26 cellular contexts compared by ENCODE assay signal in genomic region chr2:44369392-44369791, GRCh38. TPM values are rescaled to one million over a fixed set of nuclear protein-coding genes. Genes with fewer than 3 reads are reported as not detected.
DNase-seq lines count a peak whose midpoint lies in the region; ATAC-seq, FAIRE-seq and TF ChIP-seq lines count a peak whose summit lies in the region.
"Had no signal": no experiment of that assay in that cellular context is flagged by ENCODE, and none has a peak within 500 bp of the region (broad histone marks: within the 10 kb centered on the region; RNA-seq: fewer than 3 reads in every experiment).

No MANE protein-coding gene starts in this region.

- H3K36me3 ChIP-seq in Loucy (ENCODE audit: insufficient read depth, low read length) (no peaks in the 10 kb centered on the region), GM12878 (ENCODE audit: control insufficient read depth in 2 of 2, insufficient read depth in 2 of 2, low read length in 1 of 2) (no peaks in the 10 kb centered on the region)
- H3K36me3 ChIP-seq: BE2C had no signal

- H3F3A ChIP-seq in Loucy (ENCODE audit: low read depth), result no peaks in the 10 kb centered on the region

- TF ChIP-seq CTCF in A549 (IDR thresholded peaks at IDR 0.05) (no peak), Loucy (conservative IDR thresholded peaks at IDR 0.05; ENCODE audit: low read length) (no peak), GM12878 (IDR thresholded peaks at IDR 0.05 in 2 of 3, conservative IDR thresholded peaks at IDR 0.05 in 1 of 3; ENCODE audit: control insufficient read depth in 2 of 3, extremely low read depth in 1 of 3, insufficient read depth in 1 of 3, low read depth in 3 of 3, low read length in 3 of 3) (no peak)

- H3K27me3 Mint-ChIP-seq in activated naive CD8-positive, alpha-beta T cell treated with anti-CD3 and anti-CD28 coated beads, Interleukin-2, amount 50 U/mL, for 24 hours, result no peaks in the 10 kb centered on the region
- H3K27me3 Mint-ChIP-seq: CD4-positive, alpha-beta memory T cell; CD4-positive, CD25-positive, alpha-beta regulatory T cell; CD8-positive, alpha-beta memory T cell had no signal

- no peak overlapping the region for H3K4me3 Mint-ChIP-seq in activated naive CD8-positive, alpha-beta T cell treated with anti-CD3 and anti-CD28 coated beads, Interleukin-2, amount 50 U/mL, for 24 hours
- H3K4me3 Mint-ChIP-seq: CD14-positive monocyte; CD4-positive, alpha-beta memory T cell; CD4-positive, CD25-positive, alpha-beta regulatory T cell; CD8-positive, alpha-beta memory T cell had no signal

- H3K9me2 ChIP-seq in Loucy (replicated peaks; ENCODE audit: low read depth, low read length), result no peaks in the 10 kb centered on the region

- TF ChIP-seq POLR2A in A549 (IDR thresholded peaks at IDR 0.05; ENCODE audit: low read length) (no peak), GM12878 (IDR thresholded peaks at IDR 0.05; ENCODE audit: low read depth, low read length) (no peak)

- SMC1A ChIA-PET in GM12878 (lab: Charles Lee; ENCODE audit: uncharacterized antibody, unreplicated experiment), result interaction anchor here (0.5 to 1.3 kb wide), 4 partner anchors 20 to 281 kb away, joined by 3 to 4 read pairs (median 3); no protein-coding TSS in a partner anchor

- H3K27ac ChIP-seq in A549 (no peak overlapping the region), GM12878 (ENCODE audit: control insufficient read depth, insufficient read depth) (no peak overlapping the region)
- H3K27ac ChIP-seq: BLaER1 had no signal

- H3K4me1 ChIP-seq in A549 (no peaks in the 10 kb centered on the region), Loucy (ENCODE audit: insufficient read depth, low read length, poor library complexity, severe bottlenecking) (peaks cover 8% of the 10 kb centered on the region), GM12878 (ENCODE audit: control insufficient read depth, insufficient read depth, low read length) (no peaks in the 10 kb centered on the region)
- H3K4me1 ChIP-seq: BE2C, BLaER1 had no signal

- no peaks in the 10 kb centered on the region for H4K20me1 ChIP-seq in Loucy (ENCODE audit: insufficient read depth, low read length, poor library complexity, severe bottlenecking)
- no peaks in the 10 kb centered on the region for H4K20me1 ChIP-seq in GM12878 (ENCODE audit: control insufficient read depth, insufficient read depth)

- no peak for ATAC-seq in A549
- ATAC-seq in GM12878, result peak; percentile 46
- ATAC-seq in activated naive CD8-positive, alpha-beta T cell treated with anti-CD3 and anti-CD28 coated beads, Interleukin-2, amount 50 U/mL, for 24 hours, result no peak
- no peak for ATAC-seq in HG03196 (IDR thresholded peaks at IDR 0.05; ENCODE audit: unreplicated experiment)

- no peaks in the 10 kb centered on the region for H3K27me3 ChIP-seq in Loucy (ENCODE audit: insufficient read depth, low read length, poor library complexity, severe bottlenecking)
- H3K27me3 ChIP-seq in GM12878 (replicated peaks in 1 of 2; ENCODE audit: control insufficient read depth in 2 of 2, insufficient read depth in 2 of 2, low read length in 1 of 2), result no peaks in the 10 kb centered on the region
- H3K27me3 ChIP-seq: BE2C, BLaER1 had no signal

- no peak for TF ChIP-seq RAD21 in A549 (conservative IDR thresholded peaks at IDR 0.05 in 1 of 2, IDR thresholded peaks at IDR 0.05 in 1 of 2)
- TF ChIP-seq RAD21 in GM12878 (IDR thresholded peaks at IDR 0.05; ENCODE audit: insufficient read depth, low read depth, low read length), result no peak

- intact Hi-C loops in GM12878 (cut with micrococcal nuclease; ENCODE audit: unreplicated experiment), result no loop called here

- H3K9ac ChIP-seq in Loucy (ENCODE audit: low read depth, low read length, poor library complexity, severe bottlenecking) (no peak overlapping the region), GM12878 (ENCODE audit: control insufficient read depth, insufficient read depth, low read length) (no peak overlapping the region)
- H3K9ac ChIP-seq: BLaER1 had no signal

- H3K9me3 ChIP-seq in A549, result no peaks in the 10 kb centered on the region
- no peaks in the 10 kb centered on the region for H3K9me3 ChIP-seq in Loucy (ENCODE audit: insufficient read depth, low read depth, low read length)
- no peaks in the 10 kb centered on the region for H3K9me3 ChIP-seq in GM12878 (replicated peaks; ENCODE audit: control insufficient read depth, insufficient read depth, low read length)
- H3K9me3 ChIP-seq: BE2C had no signal

- H3K4me3 ChIP-seq in A549 (no peak overlapping the region), Loucy (ENCODE audit: low read length, poor library complexity, severe bottlenecking) (no peak overlapping the region), GM12878 (no peak overlapping the region)
- H3K4me3 ChIP-seq: BLaER1 had no signal

- no peak overlapping the region for H3K27ac Mint-ChIP-seq in activated naive CD8-positive, alpha-beta T cell treated with anti-CD3 and anti-CD28 coated beads, Interleukin-2, amount 50 U/mL, for 24 hours
- H3K27ac Mint-ChIP-seq: CD14-positive monocyte; CD4-positive, alpha-beta memory T cell; CD4-positive, CD25-positive, alpha-beta regulatory T cell; CD8-positive, alpha-beta memory T cell had no signal

- no peak overlapping the region for H3K4me2 ChIP-seq in A549
- H3K4me2 ChIP-seq in Loucy (ENCODE audit: low read depth, low read length, poor library complexity, severe bottlenecking), result peak overlapping the region; percentile 1
- no peak overlapping the region for H3K4me2 ChIP-seq in GM12878 (ENCODE audit: control insufficient read depth, insufficient read depth)
- H3K4me2 ChIP-seq: BLaER1 had no signal

- POLR2A ChIA-PET in A549 (lab: Yijun Ruan, JAX), result interaction anchor here (2.8 kb wide), 1 partner anchor 7 kb away, joined by 7 read pairs; the partner anchor contains the start of genes CAMKMT and PREPL
- POLR2A ChIA-PET in GM12878 (lab: Charles Lee), result interaction anchor here (1.7 kb wide), 1 partner anchor 12 kb away, joined by 3 read pairs; no protein-coding TSS in a partner anchor

- FAIRE-seq in A549 (lab: Jason Lieb, UNC) (peak; percentile 76), GM18507 (lab: Jason Lieb, UNC) (peak; percentile 21), GM12878 (lab: Jason Lieb, UNC) (no peak)
- FAIRE-seq: A204.1, GM12891 had no signal

- DNase-seq in A549 (ENCODE audit: low read depth in 1 of 2, low spot score in 1 of 2), result no peak
- DNase-seq in GM18507 (ENCODE audit: extremely low spot score, insufficient read length, low read depth), result no peak
- DNase-seq in GM12878 (ENCODE audit: low read depth, low spot score), result no peak
- no peak for DNase-seq in HCEC 1CT
- no peak for DNase-seq in activated naive CD8-positive, alpha-beta T cell treated with anti-CD3 and anti-CD28 coated beads, Interleukin-2, amount 50 U/mL, for 24 hours
- DNase-seq in AG08396 (ENCODE audit: low spot score), result no peak
- DNase-seq: 8988T; BE2C; C1 segment of cervical spinal cord; CD4-positive, alpha-beta memory T cell; CD4-positive, CD25-positive, alpha-beta regulatory T cell; CD8-positive, alpha-beta memory T cell; COR-L47; DMS 273 treated with DMSO at 0.1 percent for 48 hours; DMS153; DMS53; DMS79; DND-41; EL; GDM1 had no signal

- H3K4me1 Mint-ChIP-seq in activated naive CD8-positive, alpha-beta T cell treated with anti-CD3 and anti-CD28 coated beads, Interleukin-2, amount 50 U/mL, for 24 hours, result peaks cover 11% of the 10 kb centered on the region
- H3K4me1 Mint-ChIP-seq: CD14-positive monocyte had no signal

- H3K79me2 ChIP-seq in Loucy (ENCODE audit: insufficient read depth, low read length), result 0 out of 2 replicates have a peak, but pooled peaks cover 3% of the 10 kb centered on the region
- H3K79me2 ChIP-seq in GM12878 (ENCODE audit: control insufficient read depth, insufficient read depth, low read length), result peaks cover 7% of the 10 kb centered on the region

- CTCF ChIA-PET in A549 (lab: Yijun Ruan, JAX), result interaction anchor here (0.8 kb wide), 1 partner anchor 27 kb away, joined by 3 read pairs; no protein-coding TSS in a partner anchor
- CTCF ChIA-PET in GM12878 (lab: Yijun Ruan, JAX), result interaction anchor here (0.5 to 2.0 kb wide), 6 partner anchors 9 to 420 kb away, joined by 3 to 11 read pairs (median 6); no protein-coding TSS in a partner anchor

- H3K9me3 Mint-ChIP-seq in activated naive CD8-positive, alpha-beta T cell treated with anti-CD3 and anti-CD28 coated beads, Interleukin-2, amount 50 U/mL, for 24 hours, result no peaks in the 10 kb centered on the region
- H3K9me3 Mint-ChIP-seq: CD14-positive monocyte; CD4-positive, alpha-beta memory T cell; CD4-positive, CD25-positive, alpha-beta regulatory T cell; CD8-positive, alpha-beta memory T cell had no signal

- peaks cover 8% of the 10 kb centered on the region for H3K36me3 Mint-ChIP-seq in activated naive CD8-positive, alpha-beta T cell treated with anti-CD3 and anti-CD28 coated beads, Interleukin-2, amount 50 U/mL, for 24 hours (ENCODE audit: low read depth)

- in situ Hi-C loops in GM12878 (cut with MboI), result no loop called here

- RAD21 ChIA-PET in GM12878 (lab: Charles Lee; ENCODE audit: unreplicated experiment), result no interaction called here

- no peak for TF ChIP-seq EP300 in A549 (IDR thresholded peaks at IDR 0.05)
- TF ChIP-seq EP300 in GM12878 (IDR thresholded peaks at IDR 0.05; ENCODE audit: borderline replicate concordance in 1 of 2, control insufficient read depth in 1 of 2, low read depth in 2 of 2, low read length in 2 of 2), result no peak

- no TSS peak for BruUV-seq in GM12878 (replicated peaks; lab: Mats Ljungman, UMichigan)

- no peak overlapping the region for H2AFZ ChIP-seq in Loucy (ENCODE audit: low read length)
- H2AFZ ChIP-seq in GM12878 (ENCODE audit: control insufficient read depth, low read depth, low read length), result no peak overlapping the region

RNA-seq across cellular contexts. Expression of gene CAMKMT, which starts 7.6 kb away (rescaled TPM):
- polyA plus RNA-seq in A549 (2011; rRNA removed) (10.0 and 15.7 TPM in 2 replicates), A549 (2017; fragmentation: RNase III; extraction: RNeasy Plus Mini Kit Qiagen cat#74134 plus additional on column Dnase treatment) (6.2 to 6.7 TPM (median 6.5 TPM) in 3 replicates), GM12878 (2011; rRNA removed) (11.9 and 19.7 TPM in 2 replicates), GM12878 (2014; fragmentation: Illumina TruSeq; extraction: Trizol) (12.4 and 18.4 TPM in 2 replicates), GM12878 (2014; fragmentation: Nextera tagmentation; extraction: Ambion mirVana) (1 to 10 TPM; 2.7 to 3.7 TPM), GM12878 (2014; rRNA removed) (11.7 and 12.3 TPM in 2 replicates), GM12878 (2016; fragmentation: Nextera tagmentation; extraction: Ambion mirVana) (10 to 100 TPM; 11.9 to 16.0 TPM)
- polyA plus RNA-seq in A549 (2012; cell fraction: cytosol; rRNA removed), result 3.7 and 4.3 TPM in 2 replicates
- 2.4 and 3.2 TPM in 2 replicates for polyA plus RNA-seq in A549 (2012; cell fraction: nucleus; rRNA removed)
- polyA minus RNA-seq in A549 (2011; rRNA and poly(A)+ RNA removed), result 9.4 and 10.2 TPM in 2 replicates
- total RNA-seq in GM12878 (2013; cell fraction: nucleolus; rRNA removed), result 76.6 and 78.5 TPM in 2 replicates
- total RNA-seq in GM12878 (2014; rRNA removed) (12.4 and 12.5 TPM in 2 replicates), GM12878 (2014; rRNA removed; fragmentation: Illumina TruSeq; extraction: Trizol) (7.9 and 10.9 TPM in 2 replicates), GM12878 (2021) (10.5 and 13.9 TPM in 2 replicates)
- 4.6 TPM for polyA plus RNA-seq in GM12878 (2011; ENCODE audit: low read depth)
- polyA plus RNA-seq in GM12878 (2011; cell fraction: cytosol; rRNA removed), result 5.7 and 8.5 TPM in 2 replicates
- polyA plus RNA-seq in GM12878 (2011; cell fraction: nucleus; rRNA removed), result 9.1 and 10.3 TPM in 2 replicates
- 6.1 and 7.3 TPM in 2 replicates for polyA plus RNA-seq in GM12878 (2012)
- polyA minus RNA-seq in GM12878 (2011; rRNA and poly(A)+ RNA removed), result 9.4 and 12.6 TPM in 2 replicates
- polyA minus RNA-seq in GM12878 (2011; cell fraction: cytosol; rRNA and poly(A)+ RNA removed), result 3.1 and 5.2 TPM in 2 replicates
- 26.0 and 49.2 TPM in 2 replicates for polyA minus RNA-seq in GM12878 (2011; cell fraction: nucleus; rRNA and poly(A)+ RNA removed)

RNA-seq across cellular contexts. Expression of gene PREPL, which starts 8.1 kb away (rescaled TPM):
- polyA plus RNA-seq in A549 (2011; rRNA removed) (78.8 and 92.7 TPM in 2 replicates), A549 (2017; fragmentation: RNase III; extraction: RNeasy Plus Mini Kit Qiagen cat#74134 plus additional on column Dnase treatment) (28.7 to 31.1 TPM (median 29.6 TPM) in 3 replicates), GM12878 (2011; rRNA removed) (43.0 and 59.4 TPM in 2 replicates), GM12878 (2014; fragmentation: Illumina TruSeq; extraction: Trizol) (26.7 and 31.5 TPM in 2 replicates), GM12878 (2014; fragmentation: Nextera tagmentation; extraction: Ambion mirVana) (1 to 10 TPM; 9.2 to 9.6 TPM), GM12878 (2014; rRNA removed) (13.0 and 19.3 TPM in 2 replicates), GM12878 (2016; fragmentation: Nextera tagmentation; extraction: Ambion mirVana) (10 to 100 TPM; 27.7 TPM)
- 10.6 and 10.9 TPM in 2 replicates for polyA plus RNA-seq in A549 (2012; cell fraction: cytosol; rRNA removed)
- polyA plus RNA-seq in A549 (2012; cell fraction: nucleus; rRNA removed), result 7.5 and 11.2 TPM in 2 replicates
- 28.5 and 29.6 TPM in 2 replicates for polyA minus RNA-seq in A549 (2011; rRNA and poly(A)+ RNA removed)
- total RNA-seq in GM12878 (2013; cell fraction: nucleolus; rRNA removed), result 122 and 125 TPM in 2 replicates
- total RNA-seq in GM12878 (2014; rRNA removed) (19.7 and 25.2 TPM in 2 replicates), GM12878 (2014; rRNA removed; fragmentation: Illumina TruSeq; extraction: Trizol) (19.9 and 21.8 TPM in 2 replicates), GM12878 (2021) (20.9 and 21.7 TPM in 2 replicates)
- polyA plus RNA-seq in GM12878 (2011; ENCODE audit: low read depth), result 5.0 TPM
- 12.2 and 13.8 TPM in 2 replicates for polyA plus RNA-seq in GM12878 (2011; cell fraction: cytosol; rRNA removed)
- 33.4 and 45.9 TPM in 2 replicates for polyA plus RNA-seq in GM12878 (2011; cell fraction: nucleus; rRNA removed)
- 8.1 and 13.8 TPM in 2 replicates for polyA plus RNA-seq in GM12878 (2012)
- 24.0 and 32.0 TPM in 2 replicates for polyA minus RNA-seq in GM12878 (2011; rRNA and poly(A)+ RNA removed)
- polyA minus RNA-seq in GM12878 (2011; cell fraction: cytosol; rRNA and poly(A)+ RNA removed), result 7.4 and 12.1 TPM in 2 replicates
- polyA minus RNA-seq in GM12878 (2011; cell fraction: nucleus; rRNA and poly(A)+ RNA removed), result 24.2 and 26.5 TPM in 2 replicates
